16 cellular contexts compared by ENCODE assay signal in genomic region chr2:170712653-170713279, GRCh38. TPM values are rescaled to one million over a fixed set of nuclear protein-coding genes. Genes with fewer than 3 reads are reported as not detected.
DNase-seq lines count a peak whose midpoint lies in the region; ATAC-seq, FAIRE-seq and TF ChIP-seq lines count a peak whose summit lies in the region.
"Had no signal": no experiment of that assay in that cellular context is flagged by ENCODE, and none has a peak within 500 bp of the region (broad histone marks: within the 10 kb centered on the region; RNA-seq: fewer than 3 reads in every experiment).

No MANE protein-coding gene starts in this region.

- no peak for TF ChIP-seq CTCF in CD8-positive, alpha-beta T cell (IDR thresholded peaks at IDR 0.05)
- TF ChIP-seq CTCF in GM13977 (IDR thresholded peaks at IDR 0.05; ENCODE audit: extremely low read depth, insufficient read depth, missing control alignments) (no peak), brain (conservative IDR thresholded peaks at IDR 0.05) (no peak), nephron progenitor cell (IDR thresholded peaks at IDR 0.05) (no peak)

- in situ Hi-C loops in GM13977 (cut with MboI; ENCODE audit: low pct_unique_long_range_greater_than_20kb, low sequenced_read_pairs, unreplicated experiment) = loop anchor here (10.0 to 25.0 kb wide), 3 partner anchors 102 to 1372 kb away; partner anchors contain the start of genes DLX1 and GAD1

- peaks cover 61% of the 10 kb centered on the region for H3K27me3 Mint-ChIP-seq in CD8-positive, alpha-beta T cell (ENCODE audit: low read depth)
- H3K27me3 Mint-ChIP-seq in brain = peaks cover 98% of the 10 kb centered on the region
- H3K27me3 Mint-ChIP-seq in nephron progenitor cell (ENCODE audit: low read depth, poor library complexity) = peaks cover 18% of the 10 kb centered on the region

- no peak for DNase-seq in CD8-positive, alpha-beta T cell
- peak; percentile 31 for DNase-seq in GM13977 (ENCODE audit: low spot score)
- DNase-seq in nephron progenitor cell = no peak
- DNase-seq in H54 (ENCODE audit: insufficient read length, low spot score) = no peak
- DNase-seq: foreskin fibroblast, thyroid gland had no signal

- peak overlapping the region; percentile 61 for H3K4me3 Mint-ChIP-seq in CD8-positive, alpha-beta T cell
- H3K4me3 Mint-ChIP-seq in brain (peak overlapping the region; percentile 56 to 85 (median 80)), nephron progenitor cell (peak overlapping the region; percentile 86)

- H3K36me3 ChIP-seq in CD8-positive, alpha-beta T cell (ENCODE audit: insufficient read depth, low read length) = no peaks in the 10 kb centered on the region
- H3K36me3 ChIP-seq: thyroid gland had no signal

- no peaks in the 10 kb centered on the region for H3K9me3 Mint-ChIP-seq in CD8-positive, alpha-beta T cell
- H3K9me3 Mint-ChIP-seq in brain (peaks cover 0 to 6% (median 0%) of the 10 kb centered on the region in 5 experiments), nephron progenitor cell (no peaks in the 10 kb centered on the region)

- H3K27ac ChIP-seq in CD8-positive, alpha-beta T cell (ENCODE audit: low read depth, low read length) = no peak overlapping the region
- H3K27ac ChIP-seq: C4-2B, parathyroid adenoma, RWPE1, thyroid gland had no signal

- POLR2A ChIA-PET in CD8-positive, alpha-beta T cell (lab: Charles Lee) = no interaction called here

- H3K4me1 Mint-ChIP-seq in CD8-positive, alpha-beta T cell (ENCODE audit: low read depth) = peaks cover 46% of the 10 kb centered on the region
- H3K4me1 Mint-ChIP-seq in brain = peaks cover 39% of the 10 kb centered on the region
- H3K4me1 Mint-ChIP-seq in nephron progenitor cell = peaks cover 39% of the 10 kb centered on the region

- peaks cover 47% of the 10 kb centered on the region for H3K4me1 ChIP-seq in CD8-positive, alpha-beta T cell (ENCODE audit: insufficient read depth, low read length)

- no peak for TF ChIP-seq POLR2A in H54 (IDR thresholded peaks at IDR 0.05; ENCODE audit: low read depth, low read length)

- CTCF ChIA-PET in CD8-positive, alpha-beta T cell (lab: Charles Lee) = interaction anchor here (1.0 kb wide), 1 partner anchor 10 kb away, joined by 3 read pairs; no protein-coding TSS in a partner anchor

- H3K27me3 ChIP-seq in CD8-positive, alpha-beta T cell (ENCODE audit: insufficient read depth, low read length) = peaks cover 40% of the 10 kb centered on the region

- no peak overlapping the region for H3K4me3 ChIP-seq in CD8-positive, alpha-beta T cell (ENCODE audit: low read depth, low read length)

- intact Hi-C loops in CD8-positive, alpha-beta T cell (cut with DNase I, micrococcal nuclease) = loop anchor here (5.0 to 10.0 kb wide), 4 partner anchors 60 to 208 kb away; partner anchors contain the start of gene GAD1 (in 2 of the 2)

- no peak for ATAC-seq in CD8-positive, alpha-beta T cell
- no peak for ATAC-seq in GM18868 (IDR thresholded peaks at IDR 0.05; ENCODE audit: unreplicated experiment)
- no peak for ATAC-seq in GM21786 (IDR thresholded peaks at IDR 0.05; ENCODE audit: unreplicated experiment)

- H3K27ac Mint-ChIP-seq in CD8-positive, alpha-beta T cell = no peak overlapping the region
- peak overlapping the region in 1 of 5 experiments; percentile 12 for H3K27ac Mint-ChIP-seq in brain
- H3K27ac Mint-ChIP-seq in nephron progenitor cell = no peak overlapping the region
- H3K27ac Mint-ChIP-seq: memory B cell had no signal

- H3K36me3 Mint-ChIP-seq in CD8-positive, alpha-beta T cell = no peaks in the 10 kb centered on the region
- H3K36me3 Mint-ChIP-seq in brain (no peaks in the 10 kb centered on the region), nephron progenitor cell (ENCODE audit: low read depth) (no peaks in the 10 kb centered on the region)

- no peak for FAIRE-seq in H54 (lab: Jason Lieb, UNC)
- FAIRE-seq: GM19239, HTR-8/SVneo had no signal

- no peaks in the 10 kb centered on the region for H3K9me3 ChIP-seq in CD8-positive, alpha-beta T cell (ENCODE audit: low read length)
- H3K9me3 ChIP-seq: thyroid gland had no signal

RNA-seq across cellular contexts. Expression of gene SP5, which starts 2.4 kb away (rescaled TPM):
- not detected for total RNA-seq in CD8-positive, alpha-beta T cell
- polyA plus RNA-seq in brain (ENCODE audit: insufficient read depth, low read depth, low replicate concordance) = 3.9 TPM

RNA-seq across cellular contexts. Expression of gene ERICH2, which starts 57.4 kb away (rescaled TPM):
- total RNA-seq in CD8-positive, alpha-beta T cell = not detected
- 1.1 TPM for polyA plus RNA-seq in brain (ENCODE audit: insufficient read depth, low read depth, low replicate concordance)
- total RNA-seq: T-helper 2 cell treated with Interferon-gamma antibody and Interleukin-4, amounts not matched to agents 100 ng/mL and 5 ng/mL, for 36 hours; thyroid gland had no signal
